1 cellular context compared by ENCODE assay signal in genomic region chr19:3721131-3721899, GRCh38.
TF ChIP-seq lines count a peak whose summit lies in the region.

No MANE protein-coding gene starts in this region.

TF ChIP-seq in HEK293, 187 proteins besides CTCF, POLR2A, EP300 and RAD21 (continued from another document and continues in another):
- TF ChIP-seq ZNF174 (tag by site-specific recombination; IDR thresholded peaks at IDR 0.05) (no peak), ZNF10 (tag by site-specific recombination; IDR thresholded peaks at IDR 0.05) (no peak), ZNF175 (tag by site-specific recombination; IDR thresholded peaks at IDR 0.05) (no peak), ZNF530 (tag by site-specific recombination; IDR thresholded peaks at IDR 0.05; ENCODE audit: low read depth) (no peak), YY1 (tag by site-specific recombination; IDR thresholded peaks at IDR 0.05) (peak; percentile 66; the same call in 1 of the 2 replicates), REPIN1 (tag by site-specific recombination; IDR thresholded peaks at IDR 0.05; ENCODE audit: low read depth) (no peak), ZNF23 (tag by site-specific recombination; IDR thresholded peaks at IDR 0.05; ENCODE audit: borderline replicate concordance) (no peak), ZNF561 (tag by site-specific recombination; IDR thresholded peaks at IDR 0.05; ENCODE audit: borderline replicate concordance) (no peak; the same call in none of the 2 replicates), ZBTB17 (tag by site-specific recombination; IDR thresholded peaks at IDR 0.05) (peak; percentile 40; the same call in 1 of the 2 replicates), BCL11A (tag by site-specific recombination; IDR thresholded peaks at IDR 0.05; ENCODE audit: low read depth) (peak; percentile 47; the same call in 1 of the 2 replicates), ZNF48 (tag by site-specific recombination; IDR thresholded peaks at IDR 0.05) (no peak), ZNF623 (tag by site-specific recombination; IDR thresholded peaks at IDR 0.05) (no peak), ZNF280D (tag by site-specific recombination; IDR thresholded peaks at IDR 0.05) (peak; percentile 98), PRDM6 (tag by site-specific recombination; IDR thresholded peaks at IDR 0.05) (no peak), MYNN (tag by site-specific recombination; IDR thresholded peaks at IDR 0.05; ENCODE audit: borderline replicate concordance) (no peak), ZNF621 (tag by site-specific recombination; IDR thresholded peaks at IDR 0.05) (no peak), ZNF266 (tag by site-specific recombination; IDR thresholded peaks at IDR 0.05; ENCODE audit: low read depth) (no peak), ZBTB1 (tag by site-specific recombination; IDR thresholded peaks at IDR 0.05) (0 out of 2 replicates have a peak, but pooled peaks have one; percentile 46), SALL2 (tag by site-specific recombination; IDR thresholded peaks at IDR 0.05; ENCODE audit: borderline replicate concordance) (no peak), FEZF1 (tag by site-specific recombination; IDR thresholded peaks at IDR 0.05) (no peak), ZSCAN23 (tag by site-specific recombination; IDR thresholded peaks at IDR 0.05) (peak; percentile 32; the same call in 1 of the 2 replicates), ZNF544 (tag by site-specific recombination; IDR thresholded peaks at IDR 0.05) (no peak), ZNF2 (tag by site-specific recombination; IDR thresholded peaks at IDR 0.05) (no peak; the same call in 1 of the 2 replicates), ZNF639 (tag by site-specific recombination; IDR thresholded peaks at IDR 0.05) (peak; percentile 85), ZFHX2 (tag by site-specific recombination; conservative IDR thresholded peaks at IDR 0.05) (peak; percentile 69), MEIS1 (CRISPR knock-in tag; IDR thresholded peaks at IDR 0.05; ENCODE audit: borderline replicate concordance) (no peak), SP7 (tag by site-specific recombination; IDR thresholded peaks at IDR 0.05) (peak; percentile 90), ZBTB49 (tag by site-specific recombination; IDR thresholded peaks at IDR 0.05; ENCODE audit: low read depth) (no peak)
- TF ChIP-seq, protein P1, sequence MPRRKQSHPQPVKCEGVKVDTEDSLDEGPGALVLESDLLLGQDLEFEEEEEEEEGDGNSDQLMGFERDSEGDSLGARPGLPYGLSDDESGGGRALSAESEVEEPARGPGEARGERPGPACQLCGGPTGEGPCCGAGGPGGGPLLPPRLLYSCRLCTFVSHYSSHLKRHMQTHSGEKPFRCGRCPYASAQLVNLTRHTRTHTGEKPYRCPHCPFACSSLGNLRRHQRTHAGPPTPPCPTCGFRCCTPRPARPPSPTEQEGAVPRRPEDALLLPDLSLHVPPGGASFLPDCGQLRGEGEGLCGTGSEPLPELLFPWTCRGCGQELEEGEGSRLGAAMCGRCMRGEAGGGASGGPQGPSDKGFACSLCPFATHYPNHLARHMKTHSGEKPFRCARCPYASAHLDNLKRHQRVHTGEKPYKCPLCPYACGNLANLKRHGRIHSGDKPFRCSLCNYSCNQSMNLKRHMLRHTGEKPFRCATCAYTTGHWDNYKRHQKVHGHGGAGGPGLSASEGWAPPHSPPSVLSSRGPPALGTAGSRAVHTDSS (tag by site-specific recombination; IDR thresholded peaks at IDR 0.05), result peak; percentile 43; the same call in 1 of the 2 replicates
- TF ChIP-seq, protein P2, sequence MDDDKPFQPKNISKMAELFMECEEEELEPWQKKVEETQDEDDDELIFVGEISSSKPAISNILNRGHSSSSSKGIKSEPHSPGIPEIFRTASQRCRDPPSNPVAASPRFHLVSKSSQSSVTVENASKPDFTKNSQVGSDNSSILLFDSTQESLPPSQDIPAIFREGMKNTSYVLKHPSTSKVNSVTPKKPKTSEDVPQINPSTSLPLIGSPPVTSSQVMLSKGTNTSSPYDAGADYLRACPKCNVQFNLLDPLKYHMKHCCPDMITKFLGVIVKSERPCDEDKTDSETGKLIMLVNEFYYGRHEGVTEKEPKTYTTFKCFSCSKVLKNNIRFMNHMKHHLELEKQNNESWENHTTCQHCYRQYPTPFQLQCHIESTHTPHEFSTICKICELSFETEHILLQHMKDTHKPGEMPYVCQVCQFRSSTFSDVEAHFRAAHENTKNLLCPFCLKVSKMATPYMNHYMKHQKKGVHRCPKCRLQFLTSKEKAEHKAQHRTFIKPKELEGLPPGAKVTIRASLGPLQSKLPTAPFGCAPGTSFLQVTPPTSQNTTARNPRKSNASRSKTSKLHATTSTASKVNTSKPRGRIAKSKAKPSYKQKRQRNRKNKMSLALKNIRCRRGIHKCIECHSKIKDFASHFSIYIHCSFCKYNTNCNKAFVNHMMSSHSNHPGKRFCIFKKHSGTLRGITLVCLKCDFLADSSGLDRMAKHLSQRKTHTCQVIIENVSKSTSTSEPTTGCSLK (tag by site-specific recombination; IDR thresholded peaks at IDR 0.05), result no peak
- TF ChIP-seq, protein P3, sequence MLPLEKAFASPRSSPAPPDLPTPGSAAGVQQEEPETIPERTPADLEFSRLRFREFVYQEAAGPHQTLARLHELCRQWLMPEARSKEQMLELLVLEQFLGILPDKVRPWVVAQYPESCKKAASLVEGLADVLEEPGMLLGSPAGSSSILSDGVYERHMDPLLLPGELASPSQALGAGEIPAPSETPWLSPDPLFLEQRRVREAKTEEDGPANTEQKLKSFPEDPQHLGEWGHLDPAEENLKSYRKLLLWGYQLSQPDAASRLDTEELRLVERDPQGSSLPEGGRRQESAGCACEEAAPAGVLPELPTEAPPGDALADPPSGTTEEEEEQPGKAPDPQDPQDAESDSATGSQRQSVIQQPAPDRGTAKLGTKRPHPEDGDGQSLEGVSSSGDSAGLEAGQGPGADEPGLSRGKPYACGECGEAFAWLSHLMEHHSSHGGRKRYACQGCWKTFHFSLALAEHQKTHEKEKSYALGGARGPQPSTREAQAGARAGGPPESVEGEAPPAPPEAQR (tag by site-specific recombination; IDR thresholded peaks at IDR 0.05), result peak; percentile 77; the same call in 1 of the 2 replicates
- TF ChIP-seq, protein P4, sequence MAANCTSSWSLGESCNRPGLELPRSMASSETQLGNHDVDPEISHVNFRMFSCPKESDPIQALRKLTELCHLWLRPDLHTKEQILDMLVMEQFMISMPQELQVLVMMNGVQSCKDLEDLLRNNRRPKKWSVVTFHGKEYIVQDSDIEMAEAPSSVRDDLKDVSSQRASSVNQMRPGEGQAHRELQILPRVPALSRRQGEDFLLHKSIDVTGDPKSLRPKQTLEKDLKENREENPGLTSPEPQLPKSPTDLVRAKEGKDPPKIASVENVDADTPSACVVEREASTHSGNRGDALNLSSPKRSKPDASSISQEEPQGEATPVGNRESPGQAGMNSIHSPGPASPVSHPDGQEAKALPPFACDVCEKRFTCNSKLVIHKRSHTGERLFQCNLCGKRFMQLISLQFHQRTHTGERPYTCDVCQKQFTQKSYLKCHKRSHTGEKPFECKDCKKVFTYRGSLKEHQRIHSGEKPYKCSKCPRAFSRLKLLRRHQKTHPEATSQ (tag by site-specific recombination; IDR thresholded peaks at IDR 0.05), result no peak; the same call in none of the 2 replicates
- TF ChIP-seq, protein P5, sequence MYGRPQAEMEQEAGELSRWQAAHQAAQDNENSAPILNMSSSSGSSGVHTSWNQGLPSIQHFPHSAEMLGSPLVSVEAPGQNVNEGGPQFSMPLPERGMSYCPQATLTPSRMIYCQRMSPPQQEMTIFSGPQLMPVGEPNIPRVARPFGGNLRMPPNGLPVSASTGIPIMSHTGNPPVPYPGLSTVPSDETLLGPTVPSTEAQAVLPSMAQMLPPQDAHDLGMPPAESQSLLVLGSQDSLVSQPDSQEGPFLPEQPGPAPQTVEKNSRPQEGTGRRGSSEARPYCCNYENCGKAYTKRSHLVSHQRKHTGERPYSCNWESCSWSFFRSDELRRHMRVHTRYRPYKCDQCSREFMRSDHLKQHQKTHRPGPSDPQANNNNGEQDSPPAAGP (tag by site-specific recombination; IDR thresholded peaks at IDR 0.05), result peak; percentile 96
- TF ChIP-seq, protein P6, sequence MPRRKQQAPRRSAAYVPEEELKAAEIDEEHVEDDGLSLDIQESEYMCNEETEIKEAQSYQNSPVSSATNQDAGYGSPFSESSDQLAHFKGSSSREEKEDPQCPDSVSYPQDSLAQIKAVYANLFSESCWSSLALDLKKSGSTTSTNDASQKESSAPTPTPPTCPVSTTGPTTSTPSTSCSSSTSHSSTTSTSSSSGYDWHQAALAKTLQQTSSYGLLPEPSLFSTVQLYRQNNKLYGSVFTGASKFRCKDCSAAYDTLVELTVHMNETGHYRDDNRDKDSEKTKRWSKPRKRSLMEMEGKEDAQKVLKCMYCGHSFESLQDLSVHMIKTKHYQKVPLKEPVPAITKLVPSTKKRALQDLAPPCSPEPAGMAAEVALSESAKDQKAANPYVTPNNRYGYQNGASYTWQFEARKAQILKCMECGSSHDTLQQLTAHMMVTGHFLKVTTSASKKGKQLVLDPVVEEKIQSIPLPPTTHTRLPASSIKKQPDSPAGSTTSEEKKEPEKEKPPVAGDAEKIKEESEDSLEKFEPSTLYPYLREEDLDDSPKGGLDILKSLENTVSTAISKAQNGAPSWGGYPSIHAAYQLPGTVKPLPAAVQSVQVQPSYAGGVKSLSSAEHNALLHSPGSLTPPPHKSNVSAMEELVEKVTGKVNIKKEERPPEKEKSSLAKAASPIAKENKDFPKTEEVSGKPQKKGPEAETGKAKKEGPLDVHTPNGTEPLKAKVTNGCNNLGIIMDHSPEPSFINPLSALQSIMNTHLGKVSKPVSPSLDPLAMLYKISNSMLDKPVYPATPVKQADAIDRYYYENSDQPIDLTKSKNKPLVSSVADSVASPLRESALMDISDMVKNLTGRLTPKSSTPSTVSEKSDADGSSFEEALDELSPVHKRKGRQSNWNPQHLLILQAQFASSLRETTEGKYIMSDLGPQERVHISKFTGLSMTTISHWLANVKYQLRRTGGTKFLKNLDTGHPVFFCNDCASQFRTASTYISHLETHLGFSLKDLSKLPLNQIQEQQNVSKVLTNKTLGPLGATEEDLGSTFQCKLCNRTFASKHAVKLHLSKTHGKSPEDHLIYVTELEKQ (tag by site-specific recombination; IDR thresholded peaks at IDR 0.05; ENCODE audit: borderline replicate concordance), result 0 out of 2 replicates have a peak, but pooled peaks have one; percentile 17
- TF ChIP-seq, protein P7, sequence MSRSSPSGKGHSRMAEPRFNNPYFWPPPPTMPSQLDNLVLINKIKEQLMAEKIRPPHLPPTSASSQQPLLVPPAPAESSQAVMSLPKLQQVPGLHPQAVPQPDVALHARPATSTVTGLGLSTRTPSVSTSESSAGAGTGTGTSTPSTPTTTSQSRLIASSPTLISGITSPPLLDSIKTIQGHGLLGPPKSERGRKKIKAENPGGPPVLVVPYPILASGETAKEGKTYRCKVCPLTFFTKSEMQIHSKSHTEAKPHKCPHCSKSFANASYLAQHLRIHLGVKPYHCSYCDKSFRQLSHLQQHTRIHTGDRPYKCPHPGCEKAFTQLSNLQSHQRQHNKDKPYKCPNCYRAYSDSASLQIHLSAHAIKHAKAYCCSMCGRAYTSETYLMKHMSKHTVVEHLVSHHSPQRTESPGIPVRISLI (tag by site-specific recombination; IDR thresholded peaks at IDR 0.05), result no peak
